ENCODE assay signal across 6 cellular contexts in the genomic region with DNA sequence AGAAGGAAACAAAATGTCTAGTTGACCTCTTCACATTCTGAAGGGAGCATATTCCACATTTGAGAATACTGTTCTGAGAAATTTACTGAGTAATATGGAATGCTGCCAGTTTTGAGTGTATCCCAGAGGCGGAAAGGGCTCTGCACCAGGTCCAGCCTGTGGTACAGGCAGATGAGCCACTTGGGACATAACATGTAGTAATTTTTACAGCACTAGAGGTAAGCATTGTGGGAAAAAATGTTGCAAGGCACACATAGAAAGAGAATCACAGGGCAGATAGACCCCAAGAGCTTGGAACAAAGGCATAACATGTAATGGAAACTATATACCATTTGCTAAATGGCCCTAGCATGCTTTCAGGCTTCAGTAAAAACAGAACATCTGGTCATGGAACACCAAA.
"Had no signal": no experiment of that assay in that cellular context is flagged by ENCODE, and none has a peak within 500 bp of the region (broad histone marks: within the 10 kb centered on the region; RNA-seq: fewer than 3 reads in every experiment).

No MANE protein-coding gene starts in this region.

- ATAC-seq: HCT116 had no signal

- H3K4me3 ChIP-seq: GM23248, HAP-1 had no signal

- DNase-seq: GOT3, HFFc6, KBM-7 had no signal
